7 cellular contexts compared by ENCODE assay signal in genomic region chr1:65621721-65622120, GRCh38.
DNase-seq lines count a peak whose midpoint lies in the region; FAIRE-seq lines count a peak whose summit lies in the region.
"Not testable (repeated sequence)": the region's sequence is repeated elsewhere in the genome, so short reads cannot be mapped to it uniquely, and the experiment has no call there.

No MANE protein-coding gene starts in this region.

- not testable (repeated sequence) for H4K12ac ChIP-seq in trophoblast cell (ENCODE audit: low read depth, low read length)

- not testable (repeated sequence) for H3K79me2 ChIP-seq in trophoblast cell (ENCODE audit: control insufficient read depth, insufficient read depth, low read length, poor library complexity)

- not testable (repeated sequence) for H2BK5ac ChIP-seq in trophoblast cell (ENCODE audit: low read depth, low read length, poor library complexity)

- H4K91ac ChIP-seq in trophoblast cell (ENCODE audit: low read depth, low read length): not testable (repeated sequence)

- not testable (repeated sequence) for H3K18ac ChIP-seq in trophoblast cell (ENCODE audit: low read length)

- H3K4me3 ChIP-seq in mesodermal cell (ENCODE audit: extremely low read depth, insufficient read depth, low read length, poor library complexity, severe bottlenecking); trophoblast cell (ENCODE audit: low read depth, low read length): not testable (repeated sequence)

- not testable (repeated sequence) for H3K14ac ChIP-seq in trophoblast cell (ENCODE audit: low read length)

- not testable (repeated sequence) for H2BK12ac ChIP-seq in trophoblast cell (ENCODE audit: low read length)

- WGBS in mesodermal cell (ENCODE audit: insufficient coverage in 2 of 2), 2 experiments: 0% methylated on average over 1 of the region's 1 CpG
- WGBS in trophoblast cell (ENCODE audit: extremely low coverage, insufficient coverage, insufficient read length): no CpG with 5 or more reads among the region's 1 CpG

- H2AK5ac ChIP-seq in trophoblast cell (ENCODE audit: low read length): not testable (repeated sequence)

- FAIRE-seq in HTR-8/SVneo (lab: Jason Lieb, UNC): peak; percentile 75

- H3K36me3 ChIP-seq in mesodermal cell (ENCODE audit: control insufficient read depth, insufficient read depth, low read length); trophoblast cell (ENCODE audit: control insufficient read depth in 1 of 2, insufficient read depth in 2 of 2, low read length in 2 of 2): not testable (repeated sequence)

- peak; percentile 6 for DNase-seq in Caki2 (ENCODE audit: low read depth)
- not testable (repeated sequence) for DNase-seq in HTR-8/SVneo (ENCODE audit: insufficient read length, low spot score)
- DNase-seq in NCI-H226: peak; percentile 84
- DNase-seq in astrocyte of the hippocampus (ENCODE audit: low read depth, low spot score): peak; percentile 27
- peak; percentile 94 for DNase-seq in islet precursor cell
- peak in 1 of 2 donors; percentile 18 for DNase-seq in trophoblast cell

- H3K23ac ChIP-seq in trophoblast cell (ENCODE audit: low read length): not testable (repeated sequence)

- not testable (repeated sequence) for H3K27me3 ChIP-seq in trophoblast cell (ENCODE audit: insufficient read depth, low read length)

- not testable (repeated sequence) for H4K8ac ChIP-seq in trophoblast cell (ENCODE audit: low read depth, low read length)

- peak overlapping the region; percentile 86 for H3K27ac ChIP-seq in mesodermal cell (ENCODE audit: low read depth, low read length, severe bottlenecking)
- peak overlapping the region; percentile 50 for H3K27ac ChIP-seq in trophoblast cell (ENCODE audit: low read depth, low read length)

- H3K9me3 ChIP-seq in mesodermal cell (ENCODE audit: control insufficient read depth, low read length); trophoblast cell (ENCODE audit: insufficient read depth, low read depth, low read length): not testable (repeated sequence)

- not testable (repeated sequence) for H3K4me2 ChIP-seq in trophoblast cell (ENCODE audit: low read length)

- not testable (repeated sequence) for H3K4me1 ChIP-seq in mesodermal cell (ENCODE audit: control insufficient read depth, insufficient read depth, low read length, poor library complexity, severe bottlenecking); trophoblast cell (ENCODE audit: control insufficient read depth in 1 of 2, insufficient read depth in 2 of 2, low read length in 2 of 2)

- not testable (repeated sequence) for H3K9ac ChIP-seq in trophoblast cell (ENCODE audit: low read length)

- in situ Hi-C loops in Caki2 (cut with HindIII; ENCODE audit: low pct_unique_long_range_greater_than_20kb, low sequenced_read_pairs): not testable (repeated sequence)

- H2BK120ac ChIP-seq in trophoblast cell (ENCODE audit: insufficient read depth, low read length, poor library complexity): not testable (repeated sequence)

- not testable (repeated sequence) for H3K4ac ChIP-seq in trophoblast cell (ENCODE audit: low read depth, low read length)

- H2AFZ ChIP-seq in trophoblast cell (ENCODE audit: insufficient read depth, low read length, poor library complexity): not testable (repeated sequence)

- not testable (repeated sequence) for H3K79me1 ChIP-seq in trophoblast cell (ENCODE audit: low read length)
